ENCODE assay signal across 15 cellular contexts in the genomic region with DNA sequence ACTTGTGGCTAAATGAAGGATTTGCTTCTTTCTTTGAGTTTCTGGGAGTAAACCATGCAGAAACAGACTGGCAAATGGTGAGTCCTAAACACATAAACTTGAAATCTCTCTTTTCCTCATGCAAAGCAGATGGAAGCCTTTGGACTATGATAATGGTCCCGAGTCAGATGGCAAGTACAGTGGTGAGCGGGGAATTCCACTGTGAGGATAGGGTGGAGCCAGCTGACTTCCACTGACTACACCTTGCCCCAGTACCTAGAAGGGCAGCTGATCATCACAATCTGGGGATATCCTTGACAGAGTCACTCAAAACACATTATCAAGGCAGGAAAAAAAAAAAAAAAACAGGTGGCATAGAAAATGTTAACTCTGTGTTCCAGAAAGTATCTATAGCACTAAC. TPM values are rescaled to one million over a fixed set of nuclear protein-coding genes. Genes with fewer than 3 reads are reported as not detected.
DNase-seq lines count a peak whose midpoint lies in the region; ATAC-seq and TF ChIP-seq lines count a peak whose summit lies in the region.
"Had no signal": no experiment of that assay in that cellular context is flagged by ENCODE, and none has a peak within 500 bp of the region (broad histone marks: within the 10 kb centered on the region; RNA-seq: fewer than 3 reads in every experiment).

No MANE protein-coding gene starts in this region.

- no peak for TF ChIP-seq CTCF in colonic mucosa (IDR thresholded peaks at IDR 0.05)
- TF ChIP-seq CTCF in mucosa of descending colon (IDR thresholded peaks at IDR 0.05), result no peak
- TF ChIP-seq CTCF in CD8-positive, alpha-beta T cell (IDR thresholded peaks at IDR 0.05), result no peak

- H3K9me3 ChIP-seq in colonic mucosa, result no peaks in the 10 kb centered on the region
- no peaks in the 10 kb centered on the region for H3K9me3 ChIP-seq in mucosa of descending colon
- H3K9me3 ChIP-seq in CD8-positive, alpha-beta T cell (ENCODE audit: low read length), result no peaks in the 10 kb centered on the region
- H3K9me3 ChIP-seq: SJSA1 had no signal

- H3K9me3 Mint-ChIP-seq in activated naive CD8-positive, alpha-beta T cell treated with anti-CD3 and anti-CD28 coated beads, Interleukin-2, amount 50 U/mL, for 24 hours, result no peaks in the 10 kb centered on the region
- H3K9me3 Mint-ChIP-seq in activated naive CD8-positive, alpha-beta T cell treated with anti-CD3 and anti-CD28 coated beads for 36 hours, result no peaks in the 10 kb centered on the region
- H3K9me3 Mint-ChIP-seq in CD8-positive, alpha-beta T cell, result no peaks in the 10 kb centered on the region
- H3K9me3 Mint-ChIP-seq: CD4-positive, CD25-positive, alpha-beta regulatory T cell had no signal

- H3K27me3 Mint-ChIP-seq in activated naive CD8-positive, alpha-beta T cell treated with anti-CD3 and anti-CD28 coated beads, Interleukin-2, amount 50 U/mL, for 24 hours, result no peaks in the 10 kb centered on the region
- H3K27me3 Mint-ChIP-seq in activated naive CD8-positive, alpha-beta T cell treated with anti-CD3 and anti-CD28 coated beads for 36 hours, result no peaks in the 10 kb centered on the region
- peaks cover 2% of the 10 kb centered on the region for H3K27me3 Mint-ChIP-seq in CD8-positive, alpha-beta T cell (ENCODE audit: low read depth)

- no peak overlapping the region for H3K4me3 Mint-ChIP-seq in activated naive CD8-positive, alpha-beta T cell treated with anti-CD3 and anti-CD28 coated beads, Interleukin-2, amount 50 U/mL, for 24 hours
- H3K4me3 Mint-ChIP-seq in activated naive CD8-positive, alpha-beta T cell treated with anti-CD3 and anti-CD28 coated beads for 36 hours, result no peak overlapping the region
- no peak overlapping the region for H3K4me3 Mint-ChIP-seq in CD8-positive, alpha-beta T cell
- H3K4me3 Mint-ChIP-seq: CD4-positive, CD25-positive, alpha-beta regulatory T cell had no signal

- H3K4me3 ChIP-seq in colonic mucosa (no peak overlapping the region), mucosa of descending colon (no peak overlapping the region)
- no peak overlapping the region for H3K4me3 ChIP-seq in CD8-positive, alpha-beta T cell (ENCODE audit: low read depth, low read length)
- H3K4me3 ChIP-seq: PC-9, SJSA1 had no signal

- peaks cover 2% of the 10 kb centered on the region for H3K4me1 Mint-ChIP-seq in activated naive CD8-positive, alpha-beta T cell treated with anti-CD3 and anti-CD28 coated beads, Interleukin-2, amount 50 U/mL, for 24 hours
- peaks cover 1% of the 10 kb centered on the region for H3K4me1 Mint-ChIP-seq in activated naive CD8-positive, alpha-beta T cell treated with anti-CD3 and anti-CD28 coated beads for 36 hours
- peaks cover 4% of the 10 kb centered on the region for H3K4me1 Mint-ChIP-seq in CD8-positive, alpha-beta T cell (ENCODE audit: low read depth)

- DNase-seq in activated naive CD8-positive, alpha-beta T cell treated with anti-CD3 and anti-CD28 coated beads, Interleukin-2, amount 50 U/mL, for 24 hours, result no peak
- DNase-seq in activated naive CD8-positive, alpha-beta T cell treated with anti-CD3 and anti-CD28 coated beads for 36 hours, result no peak
- DNase-seq in colonic mucosa (peak; percentile 24), mucosa of descending colon (peak in 1 of 3 donors; percentile 29), NAMALWA (ENCODE audit: low spot score) (no peak)
- DNase-seq in CD8-positive, alpha-beta T cell, result no peak
- DNase-seq: NCI-H187 treated with DMSO at 0.1 percent for 48 hours, PC-9, Right ventricle myocardium superior had no signal

- ATAC-seq in activated naive CD8-positive, alpha-beta T cell treated with anti-CD3 and anti-CD28 coated beads, Interleukin-2, amount 50 U/mL, for 24 hours, result peak; percentile 10
- peak; percentile 97 for ATAC-seq in mucosa of descending colon
- no peak for ATAC-seq in GM19397 (IDR thresholded peaks at IDR 0.05; ENCODE audit: unreplicated experiment)
- no peak for ATAC-seq in GM21447 (IDR thresholded peaks at IDR 0.05; ENCODE audit: unreplicated experiment)
- no peak for ATAC-seq in CD8-positive, alpha-beta T cell

- no peak overlapping the region for H3K27ac ChIP-seq in colonic mucosa
- no peak overlapping the region for H3K27ac ChIP-seq in CD8-positive, alpha-beta T cell (ENCODE audit: low read depth, low read length)
- H3K27ac ChIP-seq: 22Rv1, HL-60, PC-9, SJSA1 had no signal

- no peaks in the 10 kb centered on the region for H3K27me3 ChIP-seq in colonic mucosa
- no peaks in the 10 kb centered on the region for H3K27me3 ChIP-seq in CD8-positive, alpha-beta T cell (ENCODE audit: insufficient read depth, low read length)
- H3K27me3 ChIP-seq: SJSA1 had no signal

- no peak overlapping the region for H3K9ac ChIP-seq in colonic mucosa (ENCODE audit: low read depth in 2 of 2, low read length in 2 of 2)

- POLR2A ChIA-PET in CD8-positive, alpha-beta T cell (lab: Charles Lee), result no interaction called here

- no peaks in the 10 kb centered on the region for H3K4me1 ChIP-seq in colonic mucosa
- peaks cover 2% of the 10 kb centered on the region for H3K4me1 ChIP-seq in mucosa of descending colon (ENCODE audit: low read depth)
- H3K4me1 ChIP-seq in CD8-positive, alpha-beta T cell (ENCODE audit: insufficient read depth, low read length), result peaks cover 4% of the 10 kb centered on the region

- no peak overlapping the region for H3K27ac Mint-ChIP-seq in activated naive CD8-positive, alpha-beta T cell treated with anti-CD3 and anti-CD28 coated beads, Interleukin-2, amount 50 U/mL, for 24 hours
- no peak overlapping the region for H3K27ac Mint-ChIP-seq in activated naive CD8-positive, alpha-beta T cell treated with anti-CD3 and anti-CD28 coated beads for 36 hours
- no peak overlapping the region for H3K27ac Mint-ChIP-seq in CD8-positive, alpha-beta T cell
- H3K27ac Mint-ChIP-seq: CD4-positive, CD25-positive, alpha-beta regulatory T cell had no signal

- H3K36me3 Mint-ChIP-seq in activated naive CD8-positive, alpha-beta T cell treated with anti-CD3 and anti-CD28 coated beads, Interleukin-2, amount 50 U/mL, for 24 hours (ENCODE audit: low read depth), result no peaks in the 10 kb centered on the region
- H3K36me3 Mint-ChIP-seq in activated naive CD8-positive, alpha-beta T cell treated with anti-CD3 and anti-CD28 coated beads for 36 hours, result no peaks in the 10 kb centered on the region
- H3K36me3 Mint-ChIP-seq in CD8-positive, alpha-beta T cell, result no peaks in the 10 kb centered on the region
- H3K36me3 Mint-ChIP-seq: CD4-positive, CD25-positive, alpha-beta regulatory T cell had no signal

- intact Hi-C loops in colonic mucosa (cut with DNase I), result loop anchor here (2.0 to 5.0 kb wide), 2 partner anchors 165 to 303 kb away; no protein-coding TSS in a partner anchor
- intact Hi-C loops in mucosa of descending colon (cut with DNase I, micrococcal nuclease), result loop anchor here (5.0 to 10.0 kb wide), 2 partner anchors 195 to 508 kb away; no protein-coding TSS in a partner anchor
- intact Hi-C loops in CD8-positive, alpha-beta T cell (cut with DNase I, micrococcal nuclease), result loop anchor here in 1 of 2 experiments (5.0 kb wide), 1 partner anchor 298 kb away; no protein-coding TSS in a partner anchor

- CTCF ChIA-PET in CD8-positive, alpha-beta T cell (lab: Charles Lee), result interaction anchor here (0.8 to 14.2 kb wide), 12 partner anchors 8 to 512 kb away, joined by 3 to 224 read pairs (median 6); no protein-coding TSS in a partner anchor

- no peaks in the 10 kb centered on the region for H3K36me3 ChIP-seq in colonic mucosa
- H3K36me3 ChIP-seq in mucosa of descending colon (ENCODE audit: low read depth), result no peaks in the 10 kb centered on the region
- H3K36me3 ChIP-seq in CD8-positive, alpha-beta T cell (ENCODE audit: insufficient read depth, low read length), result no peaks in the 10 kb centered on the region

RNA-seq across cellular contexts. Expression of a gene that starts 34.3 kb away (rescaled TPM):
- total RNA-seq in activated naive CD8-positive, alpha-beta T cell treated with anti-CD3 and anti-CD28 coated beads for 36 hours, result not detected
- total RNA-seq in colonic mucosa (under 1 TPM; 0.27 to 0.88 TPM), mucosa of descending colon (1 to 10 TPM; 1.2 to 2.1 (median 1.5) TPM)
- not detected for total RNA-seq in CD8-positive, alpha-beta T cell
- total RNA-seq: PC-9 had no signal

Comparison
In these comparisons a context has a peak if more than half of its experiments do, and no peak if none do; other contexts are left out.
1. ATAC-seq: peak in activated naive CD8-positive, alpha-beta T cell treated with anti-CD3 and anti-CD28 coated beads, Interleukin-2, amount 50 U/mL, for 24 hours (single experiment) and mucosa of descending colon (single experiment); none in GM19397 (single experiment), GM21447 (single experiment) and CD8-positive, alpha-beta T cell (single experiment).